20 cellular contexts compared by ENCODE assay signal in the genomic region with DNA sequence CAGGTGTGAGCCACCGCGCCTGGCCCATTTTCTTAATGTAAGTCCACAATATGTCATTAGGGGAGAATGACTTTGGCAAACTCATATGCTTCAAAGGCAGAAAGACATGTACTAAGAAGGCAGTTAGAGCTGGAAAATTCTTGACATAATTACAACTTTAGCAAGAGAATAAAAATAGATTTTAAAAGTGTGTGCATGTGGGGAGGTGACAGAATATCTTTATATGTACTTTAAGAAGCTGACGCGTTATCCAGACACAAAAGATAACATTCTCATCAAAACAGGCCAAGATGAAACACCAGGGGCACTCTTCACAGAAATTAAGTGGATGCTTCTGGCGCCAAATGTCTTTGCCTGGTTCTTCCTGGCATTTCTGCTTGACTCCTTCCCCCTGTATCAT. TPM values are rescaled to one million over a fixed set of nuclear protein-coding genes. Genes with fewer than 3 reads are reported as not detected.
"Had no signal": no experiment of that assay in that cellular context is flagged by ENCODE, and none has a peak within 500 bp of the region (broad histone marks: within the 10 kb centered on the region; RNA-seq: fewer than 3 reads in every experiment).

No MANE protein-coding gene starts in this region.

- H3K27ac Mint-ChIP-seq: activated naive CD4-positive, alpha-beta T cell treated with anti-CD3 and anti-CD28 coated beads, Interleukin-2, amount 50 U/mL, for 24 hours; natural killer cell had no signal

- H3K4me1 Mint-ChIP-seq: activated naive CD4-positive, alpha-beta T cell treated with anti-CD3 and anti-CD28 coated beads, Interleukin-2, amount 50 U/mL, for 24 hours; natural killer cell; stimulated activated naive CD8-positive, alpha-beta T cell treated with anti-CD3 and anti-CD28 coated beads, Interleukin-15, amount 100 ng/mL, for 72 hours had no signal

- H3K27me3 Mint-ChIP-seq: stimulated activated naive CD8-positive, alpha-beta T cell treated with anti-CD3 and anti-CD28 coated beads, Interleukin-15, amount 100 ng/mL, for 72 hours had no signal

- H3K27ac ChIP-seq: parathyroid adenoma, VCaP had no signal

- H3K4me3 ChIP-seq: mucosa of descending colon had no signal

- DNase-seq: activated CD4-positive, alpha-beta T cell treated with anti-CD3 and anti-CD28 coated beads, Interleukin-2, amount 50 U/mL, for 1 hour; activated CD4-positive, CD25-positive, alpha-beta regulatory T cell treated with anti-CD3 and anti-CD28 coated beads, Interleukin-2, amount 50 U/mL, for 72 hours; activated CD8-positive, alpha-beta memory T cell treated with anti-CD3 and anti-CD28 coated beads, Interleukin-2, amount 50 U/mL, for 4 hours; activated effector memory CD4-positive, alpha-beta T cell treated with Interleukin-2 at 50 U/mL for 16 hours; activated T-cell treated with anti-CD3 and anti-CD28 coated beads, Interleukin-2, amount 50 U/mL, for 48 hours; erythroblast; mesenchymal stem cell; mucosa of descending colon; natural killer cell; small intestine; stimulated activated CD4-positive, alpha-beta T cell treated with anti-CD3 and anti-CD28 coated beads, Interleukin-15, amount 100 ng/mL, for 24 hours; stimulated activated CD4-positive, alpha-beta T cell treated with anti-CD3 and anti-CD28 coated beads, Interleukin-4, amount 100 ng/mL, for 1 hour; stimulated activated naive CD8-positive, alpha-beta T cell treated with anti-CD3 and anti-CD28 coated beads, Interleukin-15, amount 100 ng/mL, for 72 hours; SW 1271; T-helper 2 cell had no signal

- ATAC-seq: mucosa of descending colon; natural killer cell; stimulated activated naive CD8-positive, alpha-beta T cell treated with anti-CD3 and anti-CD28 coated beads, Interleukin-15, amount 100 ng/mL, for 72 hours had no signal

- H3K4me1 ChIP-seq: parathyroid adenoma had no signal

- H3K4me3 Mint-ChIP-seq: activated naive CD4-positive, alpha-beta T cell treated with anti-CD3 and anti-CD28 coated beads, Interleukin-2, amount 50 U/mL, for 24 hours; natural killer cell; stimulated activated naive CD8-positive, alpha-beta T cell treated with anti-CD3 and anti-CD28 coated beads, Interleukin-15, amount 100 ng/mL, for 72 hours had no signal

- H3K9me3 ChIP-seq: mucosa of descending colon had no signal

- H3K9me3 Mint-ChIP-seq: activated naive CD4-positive, alpha-beta T cell treated with anti-CD3 and anti-CD28 coated beads, Interleukin-2, amount 50 U/mL, for 24 hours; natural killer cell; stimulated activated naive CD8-positive, alpha-beta T cell treated with anti-CD3 and anti-CD28 coated beads, Interleukin-15, amount 100 ng/mL, for 72 hours had no signal

- H3K36me3 Mint-ChIP-seq: natural killer cell had no signal

RNA-seq across cellular contexts. Expression of a gene that starts 45.8 kb away (rescaled TPM):
- total RNA-seq: kidney epithelial cell, liver, natural killer cell had no signal
